Comparison of ENCODE assay signal across 9 cellular contexts in the genomic region with DNA sequence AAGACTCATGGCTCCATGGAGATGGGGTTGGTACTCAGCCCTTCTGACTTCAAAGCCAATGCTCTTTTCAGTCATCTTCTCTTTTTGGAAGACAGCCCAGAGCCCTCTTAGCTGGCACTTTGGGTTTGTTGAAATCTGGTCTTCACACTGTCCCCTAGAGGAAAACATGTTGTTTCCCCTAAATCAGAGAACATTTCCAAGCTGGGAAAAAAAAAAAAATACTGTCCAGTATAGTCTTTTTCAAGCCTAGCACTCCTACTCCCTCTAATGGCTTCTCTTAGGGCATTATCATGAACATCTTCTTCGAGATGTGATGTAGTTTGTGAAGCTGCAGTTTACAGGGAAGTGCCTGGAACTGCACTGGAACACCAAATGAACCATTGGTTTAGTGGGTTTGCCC. TPM values are rescaled to one million over a fixed set of nuclear protein-coding genes. Genes with fewer than 3 reads are reported as not detected.
DNase-seq lines count a peak whose midpoint lies in the region; ATAC-seq, FAIRE-seq and TF ChIP-seq lines count a peak whose summit lies in the region.
"Had no signal": no experiment of that assay in that cellular context is flagged by ENCODE, and none has a peak within 500 bp of the region (broad histone marks: within the 10 kb centered on the region; RNA-seq: fewer than 3 reads in every experiment).

No MANE protein-coding gene starts in this region.

- H3K27me3 ChIP-seq in bronchial epithelial cell (ENCODE audit: control insufficient read depth, insufficient read depth, low read length) (no peaks in the 10 kb centered on the region), neuronal stem cell (ENCODE audit: control insufficient read depth in 3 of 3, insufficient read depth in 3 of 3, low read depth in 1 of 3, low read length in 3 of 3) (no peaks in the 10 kb centered on the region)

- peaks cover 0 to 5% of the 10 kb centered on the region in 2 donors for H3K4me1 ChIP-seq in neuronal stem cell (ENCODE audit: control insufficient read depth in 2 of 2, insufficient read depth in 1 of 2, low read depth in 1 of 2, low read length in 2 of 2)

- no peak overlapping the region for H4K91ac ChIP-seq in neuronal stem cell (ENCODE audit: low read depth, low read length, poor library complexity)

- H3K36me3 ChIP-seq in bronchial epithelial cell (ENCODE audit: control insufficient read depth, insufficient read depth, low read length) = no peaks in the 10 kb centered on the region
- H3K36me3 ChIP-seq in neuronal stem cell (replicated peaks in 1 of 2; ENCODE audit: control insufficient read depth in 2 of 2, insufficient read depth in 2 of 2, low read length in 2 of 2) = peaks cover 0 to 10% of the 10 kb centered on the region in 2 donors

- H2BK15ac ChIP-seq in neuronal stem cell (ENCODE audit: low read length) = no peak overlapping the region

- peak; percentile 19 for TF ChIP-seq CTCF in bronchial epithelial cell (IDR thresholded peaks at IDR 0.05; ENCODE audit: insufficient read depth, low read length, severe bottlenecking)

- no peak overlapping the region for H2AK5ac ChIP-seq in neuronal stem cell (ENCODE audit: low read depth, low read length)

- DNase-seq in EH (ENCODE audit: low read depth) = peak; percentile 80
- peak; percentile 54 for DNase-seq in NCI-H1694 (lab: John Stamatoyannopoulos, UW)
- peak; percentile 33 for DNase-seq in bronchial epithelial cell (ENCODE audit: low read depth)
- no peak for DNase-seq in neuronal stem cell (ENCODE audit: low spot score)
- DNase-seq in islet precursor cell = no peak
- no peak for DNase-seq in left lobe of liver (ENCODE audit: low spot score)
- DNase-seq: stimulated activated CD4-positive, alpha-beta T cell treated with anti-CD3 and anti-CD28 coated beads, Interleukin-2, amount 100 ng/mL, for 48 hours had no signal

- no CpG with 5 or more reads among the region's 1 CpG for WGBS in neuronal stem cell (ENCODE audit: extremely low coverage in 2 of 2, insufficient read length in 2 of 2, insufficient replicate concordance in 1 of 2), 2 donors

- H3K9me3 ChIP-seq in neuronal stem cell (replicated peaks in 1 of 2; ENCODE audit: control insufficient read depth in 2 of 2, insufficient read depth in 1 of 2, low read depth in 1 of 2, low read length in 2 of 2) = no peaks in the 10 kb centered on the region

- H3K23ac ChIP-seq in neuronal stem cell (ENCODE audit: low read depth, low read length, poor library complexity) = no peak overlapping the region

- peak overlapping the region; percentile 45 for H2AFZ ChIP-seq in neuronal stem cell (ENCODE audit: low read length)

- no peak overlapping the region for H2BK120ac ChIP-seq in neuronal stem cell (ENCODE audit: low read depth, low read length)

- H3K79me1 ChIP-seq in neuronal stem cell (ENCODE audit: low read depth, low read length) = peaks cover 3% of the 10 kb centered on the region

- H3K4me3 ChIP-seq in bronchial epithelial cell (ENCODE audit: low read depth, low read length) (no peak overlapping the region), neuronal stem cell (ENCODE audit: low read length in 2 of 2) (no peak overlapping the region)

- no peak overlapping the region for H3K4ac ChIP-seq in neuronal stem cell (ENCODE audit: low read length)

- no peak overlapping the region for H2BK5ac ChIP-seq in neuronal stem cell (ENCODE audit: low read length)

- no peak overlapping the region for H3K14ac ChIP-seq in neuronal stem cell (ENCODE audit: low read length)

- H2BK12ac ChIP-seq in neuronal stem cell (ENCODE audit: low read length) = no peak overlapping the region

- H3K27ac ChIP-seq in neuronal stem cell (replicated peaks; ENCODE audit: low read length) = no peak overlapping the region

- H3K18ac ChIP-seq in neuronal stem cell (ENCODE audit: low read length) = no peak overlapping the region

- no peak for FAIRE-seq in bronchial epithelial cell (lab: Jason Lieb, UNC)

- no peak overlapping the region for H3K9ac ChIP-seq in neuronal stem cell (ENCODE audit: low read depth, low read length, poor library complexity)

- H3K4me2 ChIP-seq in neuronal stem cell (ENCODE audit: insufficient read depth, low read length, poor library complexity, severe bottlenecking) = no peak overlapping the region

- no peak overlapping the region for H4K8ac ChIP-seq in neuronal stem cell (ENCODE audit: low read depth, low read length)

- ATAC-seq in left lobe of liver = no peak
- ATAC-seq in GM18909 (IDR thresholded peaks at IDR 0.05; ENCODE audit: poor library complexity, unreplicated experiment) = no peak
- no peak for ATAC-seq in GM18907 (IDR thresholded peaks at IDR 0.05; ENCODE audit: unreplicated experiment)

RNA-seq across cellular contexts. Expression of gene ZC3H14, which starts 3.0 kb away (rescaled TPM):
- 41.9 and 42.1 TPM in 2 replicates for total RNA-seq in bronchial epithelial cell
- 61.9 TPM for polyA plus RNA-seq in neuronal stem cell (2013, experiment 1 of 2)
- 63.0 TPM for polyA plus RNA-seq in neuronal stem cell (2013, experiment 2 of 2)
- 39.1 TPM for total RNA-seq in left lobe of liver

RNA-seq across cellular contexts. Expression of gene PTPN21, which starts 5.0 kb away (rescaled TPM):
- total RNA-seq in bronchial epithelial cell (6.1 and 7.6 TPM in 2 replicates), left lobe of liver (12.6 TPM)
- 12.5 TPM for polyA plus RNA-seq in neuronal stem cell (2013, experiment 1 of 2)
- 12.7 TPM for polyA plus RNA-seq in neuronal stem cell (2013, experiment 2 of 2)

Comparison
In these comparisons a context has a peak if more than half of its experiments do, and no peak if none do; other contexts are left out.
1. DNase-seq: peak in EH (single experiment), NCI-H1694 (single experiment) and bronchial epithelial cell (single experiment); none in neuronal stem cell (single experiment), islet precursor cell (single experiment) and left lobe of liver (single experiment).